ENCODE assay signal across 1 cellular context in the genomic region with DNA sequence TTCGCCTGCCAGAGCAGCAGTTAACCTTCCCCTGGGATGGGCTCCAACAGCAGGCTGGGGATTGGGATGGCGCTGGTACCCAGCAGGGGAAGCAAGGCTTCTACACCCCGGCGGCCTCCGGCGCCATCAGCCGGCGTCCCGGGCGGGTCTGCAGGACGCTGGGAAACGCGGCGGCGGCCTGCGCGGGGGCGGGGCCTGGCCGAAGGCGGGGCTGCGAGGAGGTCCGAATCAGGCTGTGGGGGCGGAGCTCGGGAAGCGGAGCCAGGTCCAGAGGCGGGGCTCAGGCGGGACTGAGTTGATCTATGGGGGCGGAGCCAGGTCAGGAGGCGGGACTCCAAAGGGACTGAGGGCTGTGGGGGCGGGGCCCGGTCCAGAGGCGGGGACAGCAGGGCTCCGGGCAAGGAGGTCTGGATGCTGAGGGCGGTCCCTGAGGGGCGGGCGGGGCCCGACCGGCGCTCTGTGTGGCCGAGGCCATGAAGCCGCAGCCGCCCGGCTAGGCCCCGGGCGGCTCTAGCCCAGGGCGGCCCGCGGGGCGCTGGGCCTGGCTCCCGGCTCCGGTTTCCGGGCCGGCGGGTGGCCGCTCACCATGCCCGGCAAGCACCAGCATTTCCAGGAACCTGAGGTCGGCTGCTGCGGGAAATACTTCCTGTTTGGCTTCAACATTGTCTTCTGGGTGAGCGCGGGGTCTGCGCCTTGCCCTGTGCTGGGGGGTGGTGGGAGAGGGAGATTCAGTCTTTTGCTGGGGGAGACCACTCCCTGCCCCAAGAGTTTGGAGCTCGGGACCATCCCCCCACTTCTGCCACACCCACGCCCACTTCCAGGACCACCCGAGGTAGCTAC.
A peak's percentile ranks its signal among the peaks of the same experiment; 100 is the strongest.
TF ChIP-seq lines count a peak whose summit lies in the region.

A gene with protein sequence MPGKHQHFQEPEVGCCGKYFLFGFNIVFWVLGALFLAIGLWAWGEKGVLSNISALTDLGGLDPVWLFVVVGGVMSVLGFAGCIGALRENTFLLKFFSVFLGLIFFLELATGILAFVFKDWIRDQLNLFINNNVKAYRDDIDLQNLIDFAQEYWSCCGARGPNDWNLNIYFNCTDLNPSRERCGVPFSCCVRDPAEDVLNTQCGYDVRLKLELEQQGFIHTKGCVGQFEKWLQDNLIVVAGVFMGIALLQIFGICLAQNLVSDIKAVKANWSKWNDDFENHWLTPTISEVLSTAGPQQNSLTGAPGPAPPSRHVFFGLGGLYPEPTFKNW (plus strand): TSS at position 455 of the 840 bp plus-strand sequence. CDS start 132 bp downstream, at position 587.

TF ChIP-seq in K562, 482 proteins besides CTCF, POLR2A, EP300 and RAD21 (continued from another document):
- 0 out of 2 replicates have a peak, but pooled peaks have one; percentile 71 for TF ChIP-seq HOMEZ (CRISPR knock-in tag; IDR thresholded peaks at IDR 0.05)
- peak; percentile 66 for TF ChIP-seq POLR2B (IDR thresholded peaks at IDR 0.05; ENCODE audit: low read depth, partially characterized antibody)
- TF ChIP-seq L3MBTL2 (IDR thresholded peaks at IDR 0.05): 0 out of 2 replicates have a peak, but pooled peaks have one; percentile 43
- no peak for TF ChIP-seq TFE3 (CRISPR knock-in tag; IDR thresholded peaks at IDR 0.05)
- TF ChIP-seq, protein P1, sequence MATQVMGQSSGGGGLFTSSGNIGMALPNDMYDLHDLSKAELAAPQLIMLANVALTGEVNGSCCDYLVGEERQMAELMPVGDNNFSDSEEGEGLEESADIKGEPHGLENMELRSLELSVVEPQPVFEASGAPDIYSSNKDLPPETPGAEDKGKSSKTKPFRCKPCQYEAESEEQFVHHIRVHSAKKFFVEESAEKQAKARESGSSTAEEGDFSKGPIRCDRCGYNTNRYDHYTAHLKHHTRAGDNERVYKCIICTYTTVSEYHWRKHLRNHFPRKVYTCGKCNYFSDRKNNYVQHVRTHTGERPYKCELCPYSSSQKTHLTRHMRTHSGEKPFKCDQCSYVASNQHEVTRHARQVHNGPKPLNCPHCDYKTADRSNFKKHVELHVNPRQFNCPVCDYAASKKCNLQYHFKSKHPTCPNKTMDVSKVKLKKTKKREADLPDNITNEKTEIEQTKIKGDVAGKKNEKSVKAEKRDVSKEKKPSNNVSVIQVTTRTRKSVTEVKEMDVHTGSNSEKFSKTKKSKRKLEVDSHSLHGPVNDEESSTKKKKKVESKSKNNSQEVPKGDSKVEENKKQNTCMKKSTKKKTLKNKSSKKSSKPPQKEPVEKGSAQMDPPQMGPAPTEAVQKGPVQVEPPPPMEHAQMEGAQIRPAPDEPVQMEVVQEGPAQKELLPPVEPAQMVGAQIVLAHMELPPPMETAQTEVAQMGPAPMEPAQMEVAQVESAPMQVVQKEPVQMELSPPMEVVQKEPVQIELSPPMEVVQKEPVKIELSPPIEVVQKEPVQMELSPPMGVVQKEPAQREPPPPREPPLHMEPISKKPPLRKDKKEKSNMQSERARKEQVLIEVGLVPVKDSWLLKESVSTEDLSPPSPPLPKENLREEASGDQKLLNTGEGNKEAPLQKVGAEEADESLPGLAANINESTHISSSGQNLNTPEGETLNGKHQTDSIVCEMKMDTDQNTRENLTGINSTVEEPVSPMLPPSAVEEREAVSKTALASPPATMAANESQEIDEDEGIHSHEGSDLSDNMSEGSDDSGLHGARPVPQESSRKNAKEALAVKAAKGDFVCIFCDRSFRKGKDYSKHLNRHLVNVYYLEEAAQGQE (CRISPR knock-in tag; IDR thresholded peaks at IDR 0.05; ENCODE audit: low read depth): peak; percentile 66; the same call in 1 of the 2 replicates
- TF ChIP-seq THRAP3 (IDR thresholded peaks at IDR 0.05; ENCODE audit: borderline replicate concordance): no peak
- TF ChIP-seq SRF (CRISPR knock-in tag; IDR thresholded peaks at IDR 0.05): peak in 1 of 2 experiments; percentile 84; a peak in 2 of 4 replicates
- no peak; the same call in none of the 2 replicates for TF ChIP-seq MAX (CRISPR knock-in tag; IDR thresholded peaks at IDR 0.05)
- TF ChIP-seq HCFC1 (IDR thresholded peaks at IDR 0.05; ENCODE audit: low read depth, low read length): peak; percentile 55
- peak; percentile 45; the same call in 1 of the 2 replicates for TF ChIP-seq MBD2 (IDR thresholded peaks at IDR 0.05; ENCODE audit: borderline replicate concordance, low read depth)
- peak; percentile 61 for TF ChIP-seq VEZF1 (CRISPR knock-in tag; IDR thresholded peaks at IDR 0.05)
- TF ChIP-seq TOE1 (IDR thresholded peaks at IDR 0.05; ENCODE audit: borderline replicate concordance): no peak
- TF ChIP-seq TOE1 (CRISPR knock-in tag; IDR thresholded peaks at IDR 0.05; ENCODE audit: borderline replicate concordance, low read depth): no peak
- TF ChIP-seq, protein P2, sequence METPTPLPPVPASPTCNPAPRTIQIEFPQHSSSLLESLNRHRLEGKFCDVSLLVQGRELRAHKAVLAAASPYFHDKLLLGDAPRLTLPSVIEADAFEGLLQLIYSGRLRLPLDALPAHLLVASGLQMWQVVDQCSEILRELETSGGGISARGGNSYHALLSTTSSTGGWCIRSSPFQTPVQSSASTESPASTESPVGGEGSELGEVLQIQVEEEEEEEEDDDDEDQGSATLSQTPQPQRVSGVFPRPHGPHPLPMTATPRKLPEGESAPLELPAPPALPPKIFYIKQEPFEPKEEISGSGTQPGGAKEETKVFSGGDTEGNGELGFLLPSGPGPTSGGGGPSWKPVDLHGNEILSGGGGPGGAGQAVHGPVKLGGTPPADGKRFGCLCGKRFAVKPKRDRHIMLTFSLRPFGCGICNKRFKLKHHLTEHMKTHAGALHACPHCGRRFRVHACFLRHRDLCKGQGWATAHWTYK (CRISPR knock-in tag; IDR thresholded peaks at IDR 0.05): peak; percentile 64; the same call in 1 of the 2 replicates
- no peak for TF ChIP-seq BRCA1 (IDR thresholded peaks at IDR 0.05)
- no peak for TF ChIP-seq BRCA1 (CRISPR knock-in tag; IDR thresholded peaks at IDR 0.05)
- TF ChIP-seq C11orf30 (IDR thresholded peaks at IDR 0.05; ENCODE audit: low read depth): no peak
- TF ChIP-seq ARID2 (IDR thresholded peaks at IDR 0.05): no peak
- TF ChIP-seq FOXJ3 (CRISPR knock-in tag; IDR thresholded peaks at IDR 0.05): no peak
- TF ChIP-seq ERF (CRISPR knock-in tag; IDR thresholded peaks at IDR 0.05): 0 out of 2 replicates have a peak, but pooled peaks have one; percentile 72
- TF ChIP-seq ELF4 (CRISPR knock-in tag; IDR thresholded peaks at IDR 0.05): 0 out of 2 replicates have a peak, but pooled peaks have one; percentile 32
- TF ChIP-seq, protein P3, sequence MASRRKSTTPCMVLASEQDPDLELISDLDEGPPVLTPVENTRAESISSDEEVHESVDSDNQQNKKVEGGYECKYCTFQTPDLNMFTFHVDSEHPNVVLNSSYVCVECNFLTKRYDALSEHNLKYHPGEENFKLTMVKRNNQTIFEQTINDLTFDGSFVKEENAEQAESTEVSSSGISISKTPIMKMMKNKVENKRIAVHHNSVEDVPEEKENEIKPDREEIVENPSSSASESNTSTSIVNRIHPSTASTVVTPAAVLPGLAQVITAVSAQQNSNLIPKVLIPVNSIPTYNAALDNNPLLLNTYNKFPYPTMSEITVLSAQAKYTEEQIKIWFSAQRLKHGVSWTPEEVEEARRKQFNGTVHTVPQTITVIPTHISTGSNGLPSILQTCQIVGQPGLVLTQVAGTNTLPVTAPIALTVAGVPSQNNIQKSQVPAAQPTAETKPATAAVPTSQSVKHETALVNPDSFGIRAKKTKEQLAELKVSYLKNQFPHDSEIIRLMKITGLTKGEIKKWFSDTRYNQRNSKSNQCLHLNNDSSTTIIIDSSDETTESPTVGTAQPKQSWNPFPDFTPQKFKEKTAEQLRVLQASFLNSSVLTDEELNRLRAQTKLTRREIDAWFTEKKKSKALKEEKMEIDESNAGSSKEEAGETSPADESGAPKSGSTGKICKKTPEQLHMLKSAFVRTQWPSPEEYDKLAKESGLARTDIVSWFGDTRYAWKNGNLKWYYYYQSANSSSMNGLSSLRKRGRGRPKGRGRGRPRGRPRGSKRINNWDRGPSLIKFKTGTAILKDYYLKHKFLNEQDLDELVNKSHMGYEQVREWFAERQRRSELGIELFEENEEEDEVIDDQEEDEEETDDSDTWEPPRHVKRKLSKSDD (conservative IDR thresholded peaks at IDR 0.05; ENCODE audit: low read length): no peak
- TF ChIP-seq, protein P4, sequence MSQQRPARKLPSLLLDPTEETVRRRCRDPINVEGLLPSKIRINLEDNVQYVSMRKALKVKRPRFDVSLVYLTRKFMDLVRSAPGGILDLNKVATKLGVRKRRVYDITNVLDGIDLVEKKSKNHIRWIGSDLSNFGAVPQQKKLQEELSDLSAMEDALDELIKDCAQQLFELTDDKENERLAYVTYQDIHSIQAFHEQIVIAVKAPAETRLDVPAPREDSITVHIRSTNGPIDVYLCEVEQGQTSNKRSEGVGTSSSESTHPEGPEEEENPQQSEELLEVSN (IDR thresholded peaks at IDR 0.05; ENCODE audit: borderline replicate concordance in 1 of 2, extremely low read depth in 1 of 2, insufficient read depth in 1 of 2, insufficient read length in 1 of 2, low read depth in 1 of 2, low read length in 1 of 2, poor library complexity in 1 of 2, severe bottlenecking in 1 of 2): peak in 1 of 2 experiments; percentile 23
- TF ChIP-seq ESRRA (IDR thresholded peaks at IDR 0.05; ENCODE audit: borderline replicate concordance, low read depth): peak; percentile 52
- peak; percentile 68 for TF ChIP-seq CXXC5 (CRISPR knock-in tag; IDR thresholded peaks at IDR 0.05)
- no peak for TF ChIP-seq WHSC1 (IDR thresholded peaks at IDR 0.05; ENCODE audit: low read length)
